8 cellular contexts compared by ENCODE assay signal in the genomic region with DNA sequence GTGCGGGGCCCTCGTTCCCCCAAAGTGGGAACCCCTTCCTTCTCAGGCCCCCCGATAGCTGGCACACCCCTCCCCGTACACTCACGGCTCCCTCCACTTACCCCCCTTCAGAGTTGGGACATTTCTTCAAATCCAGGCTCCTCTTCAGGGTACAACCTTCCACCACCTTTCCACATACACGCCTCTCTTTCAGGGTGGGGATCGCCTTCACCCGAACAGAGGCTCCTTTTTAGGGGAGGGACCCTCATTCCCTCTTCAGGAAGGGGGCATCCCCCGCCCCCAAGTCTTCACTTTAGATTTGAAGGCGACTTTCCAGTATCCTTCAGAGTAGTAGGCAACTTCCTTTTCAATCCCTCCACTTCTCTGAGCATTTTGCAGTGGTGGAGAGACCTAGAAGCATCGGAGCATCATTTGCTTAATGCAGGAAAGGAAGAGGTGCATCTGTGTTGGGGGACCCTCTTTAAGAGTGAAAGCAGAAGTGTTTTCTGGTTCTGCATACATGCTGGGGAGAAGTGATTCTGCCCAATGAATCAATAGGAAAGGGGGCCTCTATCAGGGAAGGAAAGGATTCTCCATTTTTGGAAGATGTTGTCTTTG. TPM values are rescaled to one million over a fixed set of nuclear protein-coding genes. Genes with fewer than 3 reads are reported as not detected.
A peak's percentile ranks its signal among the peaks of the same experiment; 100 is the strongest.
DNase-seq lines count a peak whose midpoint lies in the region; ATAC-seq and TF ChIP-seq lines count a peak whose summit lies in the region.

No MANE protein-coding gene starts in this region.

- H3K9me3 ChIP-seq in lung (ENCODE audit: control insufficient read depth in 2 of 2, insufficient read depth in 1 of 2, low read length in 1 of 2), result no peaks in the 10 kb centered on the region

- no peaks in the 10 kb centered on the region for H3K4me1 Mint-ChIP-seq in MCF 10A (ENCODE audit: insufficient read depth, unreplicated experiment)

- peak overlapping the region; percentile 87 for H3K4me3 ChIP-seq in lung

- no peaks in the 10 kb centered on the region for H3K9me3 Mint-ChIP-seq in MCF 10A (ENCODE audit: unreplicated experiment)

- BruUV-seq in MCF 10A (replicated peaks; lab: Mats Ljungman, UMichigan), result TSS peak; percentile 30

- ATAC-seq in GM18499 (IDR thresholded peaks at IDR 0.05; ENCODE audit: insufficient read depth, unreplicated experiment) (peak; percentile 26), GM21786 (IDR thresholded peaks at IDR 0.05; ENCODE audit: unreplicated experiment) (peak; percentile 25), lung (ENCODE audit: insufficient read depth, low FRiP score) (peak; percentile 13)

- no peak overlapping the region for H3K4me3 Mint-ChIP-seq in MCF 10A (ENCODE audit: unreplicated experiment)

- intact Hi-C loops in MCF 10A (cut with micrococcal nuclease), result no loop called here

- peak overlapping the region; percentile 76 to 96 for H3K27ac ChIP-seq in lung (ENCODE audit: low read depth in 1 of 2, low read length in 1 of 2)

- POLR2A ChIA-PET in MCF 10A (lab: Yijun Ruan, JAX), result interaction anchor here (1.0 to 1.6 kb wide), 4 partner anchors 9 to 37 kb away, joined by 3 to 8 read pairs (median 3); no protein-coding TSS in a partner anchor

- peaks cover 11% of the 10 kb centered on the region for H3K27me3 Mint-ChIP-seq in MCF 10A (ENCODE audit: insufficient read depth, unreplicated experiment)

- no peaks in the 10 kb centered on the region for H3K36me3 ChIP-seq in lung (ENCODE audit: control insufficient read depth in 2 of 2, insufficient read depth in 2 of 2, low read length in 2 of 2)

- H3K36me3 Mint-ChIP-seq in MCF 10A (ENCODE audit: insufficient read depth, unreplicated experiment), result no peaks in the 10 kb centered on the region

- WGBS in lung, 2 donors, result 2% methylated on average over 11 of the region's 11 CpGs

- TF ChIP-seq CTCF in MCF 10A (IDR thresholded peaks at IDR 0.05; ENCODE audit: unreplicated experiment) (no peak), lung (IDR thresholded peaks at IDR 0.05; ENCODE audit: control extremely low read depth, extremely low read depth) (no peak)

- CTCF ChIA-PET in MCF 10A (lab: Yijun Ruan, JAX), result interaction anchor here (0.6 to 1.3 kb wide), 2 partner anchors 10 to 31 kb away, joined by 3 to 4 read pairs; no protein-coding TSS in a partner anchor

- H3K27ac Mint-ChIP-seq in MCF 10A (ENCODE audit: low read depth, unreplicated experiment), result no peak overlapping the region

- peak; percentile 16 for DNase-seq in M059J (ENCODE audit: low read depth)
- DNase-seq in MCF 10A (ENCODE audit: unreplicated experiment), result peak; percentile 3
- no peak for DNase-seq in lung (ENCODE audit: low spot score)
- no peak for DNase-seq in NCI-H1694 (lab: John Stamatoyannopoulos, UW)
- DNase-seq in D341Med (ENCODE audit: low spot score), result no peak
- DNase-seq in NK-92 (lab: John Stamatoyannopoulos, UW; ENCODE audit: unreplicated experiment), result no peak

- H3K4me1 ChIP-seq in lung (ENCODE audit: control insufficient read depth in 2 of 2, insufficient read depth in 2 of 2, low read length in 2 of 2), result peaks cover 0 to 9% of the 10 kb centered on the region in 2 donors

- no peaks in the 10 kb centered on the region for H3K27me3 ChIP-seq in lung (ENCODE audit: control insufficient read depth, insufficient read depth)

RNA-seq across cellular contexts. Expression of a gene that starts 0.8 kb away (rescaled TPM):
- 27.5 and 36.7 TPM in 2 replicates for total RNA-seq in M059J (2014; rRNA removed; shearing (Covaris generic))
- total RNA-seq in MCF 10A (2022), result 31.2 and 34.5 TPM in 2 replicates
- total RNA-seq in lung, result 10 to 100 TPM; 82.7 to 85.8 TPM
- 10 to 100 TPM; 22.6 to 26.1 TPM for polyA plus RNA-seq in lung

Comparison
In these comparisons a context has a peak if more than half of its experiments do, and no peak if none do; other contexts are left out.
1. DNase-seq: peak in M059J (single experiment) and MCF 10A (single experiment); none in lung (single experiment), NCI-H1694 (single experiment), D341Med (single experiment) and NK-92 (single experiment).
2. Peak in every context shown above with its lines, with median percentiles within 50 percentile points of each other: ATAC-seq.